8 cellular contexts compared by ENCODE assay signal in the genomic region with DNA sequence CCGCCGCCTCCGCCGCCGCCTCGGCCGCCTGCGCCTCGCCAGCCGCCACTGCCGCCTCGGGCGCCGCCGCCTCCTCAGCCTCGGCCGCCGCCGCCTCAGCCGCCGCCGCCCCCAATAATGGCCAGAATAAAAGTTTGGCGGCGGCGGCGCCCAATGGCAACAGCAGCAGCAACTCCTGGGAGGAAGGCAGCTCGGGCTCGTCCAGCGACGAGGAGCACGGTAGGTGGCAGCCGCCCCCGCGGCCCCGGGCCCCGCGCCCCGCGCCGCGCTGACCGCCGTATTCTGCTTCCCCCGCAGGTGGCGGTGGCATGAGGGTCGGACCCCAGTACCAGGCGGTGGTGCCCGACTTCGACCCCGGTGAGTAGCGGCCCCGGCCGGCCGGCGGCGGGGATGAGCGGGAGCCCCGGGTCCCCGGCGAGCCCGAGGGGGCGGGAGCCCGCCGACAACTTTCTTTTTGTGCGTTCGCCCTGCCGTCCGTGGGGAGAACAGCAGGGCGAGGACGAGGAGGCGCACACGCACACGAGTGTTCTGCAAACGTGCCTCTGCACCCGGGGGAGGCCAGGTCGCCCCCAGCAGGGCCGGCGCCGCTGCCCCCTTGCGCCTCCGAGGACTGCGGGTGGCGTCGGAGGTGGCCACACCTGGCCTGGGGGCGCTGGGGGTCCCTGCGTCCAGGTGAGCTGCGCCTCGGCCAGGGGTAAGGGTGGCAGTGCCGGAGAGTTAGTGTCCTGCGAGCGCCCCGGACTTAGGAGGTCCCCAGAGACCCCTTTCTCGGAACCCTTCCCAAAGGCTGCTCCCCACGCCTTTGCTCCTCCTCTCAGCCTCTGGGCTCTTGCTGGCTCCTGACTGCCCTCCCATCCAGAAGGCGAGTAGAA. TPM values are rescaled to one million over a fixed set of nuclear protein-coding genes. Genes with fewer than 3 reads are reported as not detected.
DNase-seq lines count a peak whose midpoint lies in the region; ATAC-seq lines count a peak whose summit lies in the region.

No MANE protein-coding gene starts in this region.

- ATAC-seq in GM18517 (IDR thresholded peaks at IDR 0.05; ENCODE audit: unreplicated experiment) (peak; percentile 24), HG03108 (IDR thresholded peaks at IDR 0.05; ENCODE audit: unreplicated experiment) (peak; percentile 6), left ventricle myocardium superior (peak; percentile 2), aorta (ENCODE audit: low FRiP score) (peak; percentile 2)

- H3K27ac ChIP-seq in aorta (ENCODE audit: low read depth in 1 of 2, low read length in 2 of 2), result peak overlapping the region; percentile 83 to 91

- in situ Hi-C loops in SK-MEL-5 (cut with HindIII; ENCODE audit: low pct_unique_long_range_greater_than_20kb, low sequenced_read_pairs), result no loop called here

- intact Hi-C loops in left ventricle myocardium superior (cut with micrococcal nuclease), result no loop called here
- intact Hi-C loops in aorta (cut with DNase I), result loop anchor here in 1 of 2 donors (1.0 kb wide), 1 partner anchor 69 kb away; no protein-coding TSS in a partner anchor

- no peaks in the 10 kb centered on the region for H3K9me3 ChIP-seq in aorta (ENCODE audit: control insufficient read depth, low read length)

- DNase-seq in 8988T (peak; percentile 60), SK-MEL-5 (ENCODE audit: low read depth, low spot score) (peak; percentile 46), left ventricle myocardium superior (peak; percentile 76), putamen (ENCODE audit: low spot score) (peak; percentile 19), aorta (peak; percentile 70 to 87)
- peak; percentile 7 for DNase-seq in activated naive CD8-positive, alpha-beta T cell treated with anti-CD3 and anti-CD28 coated beads, Interleukin-2, amount 50 U/mL, for 16 hours (ENCODE audit: low read depth, low spot score)

- no peaks in the 10 kb centered on the region for H3K4me1 ChIP-seq in aorta (ENCODE audit: control insufficient read depth in 1 of 2, insufficient read depth in 2 of 2, low read length in 2 of 2)

- no peaks in the 10 kb centered on the region for H3K36me3 ChIP-seq in aorta (ENCODE audit: control insufficient read depth in 1 of 2, insufficient read depth in 2 of 2, low read length in 1 of 2)

- H3K4me3 ChIP-seq in aorta (ENCODE audit: low read length in 2 of 2), result peak overlapping the region; percentile 88 to 96

- WGBS in aorta, 2 donors, result 0% methylated on average over 70 to 95 of the region's 95 CpGs

- H3K27me3 ChIP-seq in aorta (ENCODE audit: control insufficient read depth in 1 of 2, insufficient read depth in 2 of 2, low read length in 1 of 2), result no peaks in the 10 kb centered on the region

RNA-seq across cellular contexts. Expression of gene RCOR1, which starts 0.8 kb away (rescaled TPM):
- 11.3 and 11.6 TPM in 2 replicates for total RNA-seq in SK-MEL-5 (2014; rRNA removed; shearing (Covaris generic))
- polyA plus RNA-seq in SK-MEL-5 (2015; cell fraction: cytosol; rRNA removed), result 14.1 and 21.1 TPM in 2 replicates
- 11.3 and 11.9 TPM in 2 replicates for polyA plus RNA-seq in SK-MEL-5 (2015; cell fraction: nucleus; rRNA removed)
- total RNA-seq in left ventricle myocardium superior, result 13.0 TPM
- total RNA-seq in aorta, result 10 to 100 TPM; 14.5 to 24.1 TPM
- polyA plus RNA-seq in aorta, result 1 to 10 TPM; 3.1 to 4.9 TPM

Comparison
In these comparisons a context has a peak if more than half of its experiments do, and no peak if none do; other contexts are left out.
1. Peak in every context shown above with its lines: DNase-seq, ATAC-seq, H3K4me3 ChIP-seq and H3K27ac ChIP-seq.
2. DNase-seq: peak in every context shown above with its lines; median percentile 78 in aorta; 76 in left ventricle myocardium superior; 60 in 8988T; 46 in SK-MEL-5; 19 in putamen; 7 in activated naive CD8-positive, alpha-beta T cell treated with anti-CD3 and anti-CD28 coated beads, Interleukin-2, amount 50 U/mL, for 16 hours.